ENCODE assay signal across 8 cellular contexts in genomic region chr14:102087762-102088011, GRCh38. TPM values are rescaled to one million over a fixed set of nuclear protein-coding genes. Genes with fewer than 3 reads are reported as not detected.
DNase-seq lines count a peak whose midpoint lies in the region; ATAC-seq, FAIRE-seq and TF ChIP-seq lines count a peak whose summit lies in the region.

No MANE protein-coding gene starts in this region.

- peak overlapping the region; percentile 84 to 91 (median 85) for H3K4me3 Mint-ChIP-seq in T-cell

- intact Hi-C loops in gastrocnemius medialis (cut with DNase I; ENCODE audit: low total_unique reads) = loop anchor here (1.0 to 2.0 kb wide), 5 partner anchors 41 to 327 kb away; partner anchors contain the start of genes DYNC1H1, PPP2R5C, WDR20 and ZNF839

- H3K9me3 ChIP-seq in gastrocnemius medialis = no peaks in the 10 kb centered on the region

- no peaks in the 10 kb centered on the region for H3K27me3 Mint-ChIP-seq in T-cell

- peaks cover 0 to 32% of the 10 kb centered on the region in 2 donors for H3K36me3 ChIP-seq in gastrocnemius medialis

- peaks cover 56 to 59% (median 57%) of the 10 kb centered on the region in 3 donors for H3K4me1 Mint-ChIP-seq in T-cell

- POLR2A ChIA-PET in T-cell (lab: Charles Lee) = interaction anchor here in 1 of 2 donors (1.0 kb wide), 1 partner anchor 9 kb away, joined by 6 read pairs; no protein-coding TSS in a partner anchor

- peak; percentile 26 for FAIRE-seq in GM19239 (lab: Jason Lieb, UNC)
- no peak for FAIRE-seq in H54 (lab: Jason Lieb, UNC)

- no peak for TF ChIP-seq POLR2A in gastrocnemius medialis (IDR thresholded peaks at IDR 0.05)
- no peak for TF ChIP-seq POLR2A in H54 (IDR thresholded peaks at IDR 0.05; ENCODE audit: low read depth, low read length)

- H3K4me1 ChIP-seq in gastrocnemius medialis = peaks cover 26 to 38% of the 10 kb centered on the region in 2 donors

- peaks cover 36% of the 10 kb centered on the region for H3K36me3 Mint-ChIP-seq in T-cell

- peak overlapping the region; percentile 96 to 99 (median 98) for H3K27ac ChIP-seq in gastrocnemius medialis

- ATAC-seq in T-cell (replicated peaks in 1 of 4) = no peak
- ATAC-seq in gastrocnemius medialis = no peak
- no peak for ATAC-seq in GM18858 (IDR thresholded peaks at IDR 0.05; ENCODE audit: unreplicated experiment)

- TF ChIP-seq CTCF in fibroblast of villous mesenchyme (IDR thresholded peaks at IDR 0.05; ENCODE audit: insufficient read depth, low read depth, low read length) (no peak), gastrocnemius medialis (IDR thresholded peaks at IDR 0.05 in 4 of 5, conservative IDR thresholded peaks at IDR 0.05 in 1 of 5) (no peak)

- in situ Hi-C loops in gastrocnemius medialis (cut with MboI; ENCODE audit: low sequenced_read_pairs in 4 of 4) = loop anchor here in 1 of 4 donors (25.0 kb wide), 1 partner anchor 375 kb away; no protein-coding TSS in a partner anchor

- no peaks in the 10 kb centered on the region for H3K9me3 Mint-ChIP-seq in T-cell

- CTCF ChIA-PET in T-cell (lab: Charles Lee) = interaction anchor here in 1 of 2 donors (0.6 kb wide), 1 partner anchor 8 kb away, joined by 3 read pairs; no protein-coding TSS in a partner anchor

- H3K4me3 ChIP-seq in fibroblast of villous mesenchyme (ENCODE audit: low read depth, low read length) (peak overlapping the region; percentile 51), gastrocnemius medialis (peak overlapping the region; percentile 72 to 92 (median 74))

- peak overlapping the region; percentile 85 to 94 for H3K27ac Mint-ChIP-seq in T-cell

- no peaks in the 10 kb centered on the region for H3K27me3 ChIP-seq in gastrocnemius medialis

- DNase-seq in GM19239 (ENCODE audit: insufficient read length, low spot score) (no peak), T-cell (peak in 2 of 34 experiments; percentile 5 to 24), fibroblast of villous mesenchyme (ENCODE audit: low read depth) (no peak), gastrocnemius medialis (no peak), NCI-H1105 treated with DMSO at 0.1 percent for 48 hours (lab: John Stamatoyannopoulos, UW) (no peak), HuH-7 (ENCODE audit: low spot score) (no peak), H54 (ENCODE audit: insufficient read length, low spot score) (no peak)

RNA-seq across cellular contexts. Expression of gene HSP90AA1, which starts 0.8 kb away (rescaled TPM):
- total RNA-seq in T-cell (100 to 1,000 TPM; 230 to 471 (median 263) TPM), fibroblast of villous mesenchyme (166 and 321 TPM in 2 replicates), gastrocnemius medialis (100 to 1,000 TPM; 227 to 609 (median 488) TPM)

RNA-seq across cellular contexts. Expression of gene WDR20, which starts 52.0 kb away (rescaled TPM):
- 10 to 100 TPM; 38.9 to 53.1 (median 49.5) TPM for total RNA-seq in T-cell
- total RNA-seq in fibroblast of villous mesenchyme = 14.7 and 15.1 TPM in 2 replicates
- 10 to 100 TPM; 18.1 to 49.7 (median 21.0) TPM for total RNA-seq in gastrocnemius medialis
